Comparison of ENCODE assay signal across 1 cellular context in the genomic region with DNA sequence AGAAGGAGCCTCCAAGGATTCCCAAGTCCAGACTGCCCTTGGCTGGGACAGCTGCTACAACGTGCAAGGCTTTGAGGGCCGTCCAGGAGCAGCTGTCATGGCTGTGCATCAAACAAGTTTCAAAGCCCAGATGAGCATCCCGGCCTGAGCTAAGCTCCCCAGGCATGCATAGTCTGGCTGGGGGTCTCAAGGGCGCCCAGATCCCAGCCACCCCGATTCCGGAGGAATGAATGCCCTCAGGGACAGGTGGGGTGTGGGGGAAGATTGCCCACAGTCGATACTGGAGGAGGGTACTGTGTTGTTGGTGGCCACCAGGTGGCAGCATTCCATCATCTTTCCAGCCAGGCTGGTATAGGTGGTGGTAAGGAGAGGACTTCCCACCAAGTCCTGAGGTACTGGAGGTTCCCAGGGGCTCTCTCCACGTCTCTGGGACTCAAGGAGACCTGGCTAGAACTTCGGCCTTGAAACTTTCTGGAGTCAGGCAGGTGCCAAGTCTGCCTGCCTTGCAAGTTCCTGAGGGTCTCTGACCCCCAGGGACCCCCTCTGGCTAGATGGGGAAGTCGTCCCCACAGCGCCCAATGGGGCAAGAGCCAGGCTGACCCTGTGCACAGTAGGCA.
TF ChIP-seq lines count a peak whose summit lies in the region.

No MANE protein-coding gene starts in this region.

TF ChIP-seq in GM12878, 131 proteins besides CTCF, POLR2A, EP300 and RAD21 (continued from another document):
- TF ChIP-seq, protein P1, sequence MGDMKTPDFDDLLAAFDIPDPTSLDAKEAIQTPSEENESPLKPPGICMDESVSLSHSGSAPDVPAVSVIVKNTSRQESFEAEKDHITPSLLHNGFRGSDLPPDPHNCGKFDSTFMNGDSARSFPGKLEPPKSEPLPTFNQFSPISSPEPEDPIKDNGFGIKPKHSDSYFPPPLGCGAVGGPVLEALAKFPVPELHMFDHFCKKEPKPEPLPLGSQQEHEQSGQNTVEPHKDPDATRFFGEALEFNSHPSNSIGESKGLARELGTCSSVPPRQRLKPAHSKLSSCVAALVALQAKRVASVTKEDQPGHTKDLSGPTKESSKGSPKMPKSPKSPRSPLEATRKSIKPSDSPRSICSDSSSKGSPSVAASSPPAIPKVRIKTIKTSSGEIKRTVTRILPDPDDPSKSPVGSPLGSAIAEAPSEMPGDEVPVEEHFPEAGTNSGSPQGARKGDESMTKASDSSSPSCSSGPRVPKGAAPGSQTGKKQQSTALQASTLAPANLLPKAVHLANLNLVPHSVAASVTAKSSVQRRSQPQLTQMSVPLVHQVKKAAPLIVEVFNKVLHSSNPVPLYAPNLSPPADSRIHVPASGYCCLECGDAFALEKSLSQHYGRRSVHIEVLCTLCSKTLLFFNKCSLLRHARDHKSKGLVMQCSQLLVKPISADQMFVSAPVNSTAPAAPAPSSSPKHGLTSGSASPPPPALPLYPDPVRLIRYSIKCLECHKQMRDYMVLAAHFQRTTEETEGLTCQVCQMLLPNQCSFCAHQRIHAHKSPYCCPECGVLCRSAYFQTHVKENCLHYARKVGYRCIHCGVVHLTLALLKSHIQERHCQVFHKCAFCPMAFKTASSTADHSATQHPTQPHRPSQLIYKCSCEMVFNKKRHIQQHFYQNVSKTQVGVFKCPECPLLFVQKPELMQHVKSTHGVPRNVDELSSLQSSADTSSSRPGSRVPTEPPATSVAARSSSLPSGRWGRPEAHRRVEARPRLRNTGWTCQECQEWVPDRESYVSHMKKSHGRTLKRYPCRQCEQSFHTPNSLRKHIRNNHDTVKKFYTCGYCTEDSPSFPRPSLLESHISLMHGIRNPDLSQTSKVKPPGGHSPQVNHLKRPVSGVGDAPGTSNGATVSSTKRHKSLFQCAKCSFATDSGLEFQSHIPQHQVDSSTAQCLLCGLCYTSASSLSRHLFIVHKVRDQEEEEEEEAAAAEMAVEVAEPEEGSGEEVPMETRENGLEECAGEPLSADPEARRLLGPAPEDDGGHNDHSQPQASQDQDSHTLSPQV (IDR thresholded peaks at IDR 0.05): no peak
- TF ChIP-seq, protein P2, sequence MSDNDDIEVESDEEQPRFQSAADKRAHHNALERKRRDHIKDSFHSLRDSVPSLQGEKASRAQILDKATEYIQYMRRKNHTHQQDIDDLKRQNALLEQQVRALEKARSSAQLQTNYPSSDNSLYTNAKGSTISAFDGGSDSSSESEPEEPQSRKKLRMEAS (IDR thresholded peaks at IDR 0.05; ENCODE audit: low read depth, low read length): no peak
- peak; percentile 67 for TF ChIP-seq SMC3 (IDR thresholded peaks at IDR 0.05; ENCODE audit: borderline replicate concordance, low read length)
- TF ChIP-seq, protein P3, sequence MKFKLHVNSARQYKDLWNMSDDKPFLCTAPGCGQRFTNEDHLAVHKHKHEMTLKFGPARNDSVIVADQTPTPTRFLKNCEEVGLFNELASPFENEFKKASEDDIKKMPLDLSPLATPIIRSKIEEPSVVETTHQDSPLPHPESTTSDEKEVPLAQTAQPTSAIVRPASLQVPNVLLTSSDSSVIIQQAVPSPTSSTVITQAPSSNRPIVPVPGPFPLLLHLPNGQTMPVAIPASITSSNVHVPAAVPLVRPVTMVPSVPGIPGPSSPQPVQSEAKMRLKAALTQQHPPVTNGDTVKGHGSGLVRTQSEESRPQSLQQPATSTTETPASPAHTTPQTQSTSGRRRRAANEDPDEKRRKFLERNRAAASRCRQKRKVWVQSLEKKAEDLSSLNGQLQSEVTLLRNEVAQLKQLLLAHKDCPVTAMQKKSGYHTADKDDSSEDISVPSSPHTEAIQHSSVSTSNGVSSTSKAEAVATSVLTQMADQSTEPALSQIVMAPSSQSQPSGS (IDR thresholded peaks at IDR 0.05; ENCODE audit: low read length): 0 out of 2 replicates have a peak, but pooled peaks have one; percentile 16
- TF ChIP-seq SMARCA5 (IDR thresholded peaks at IDR 0.05): 0 out of 2 replicates have a peak, but pooled peaks have one; percentile 20
- TF ChIP-seq, protein P4, sequence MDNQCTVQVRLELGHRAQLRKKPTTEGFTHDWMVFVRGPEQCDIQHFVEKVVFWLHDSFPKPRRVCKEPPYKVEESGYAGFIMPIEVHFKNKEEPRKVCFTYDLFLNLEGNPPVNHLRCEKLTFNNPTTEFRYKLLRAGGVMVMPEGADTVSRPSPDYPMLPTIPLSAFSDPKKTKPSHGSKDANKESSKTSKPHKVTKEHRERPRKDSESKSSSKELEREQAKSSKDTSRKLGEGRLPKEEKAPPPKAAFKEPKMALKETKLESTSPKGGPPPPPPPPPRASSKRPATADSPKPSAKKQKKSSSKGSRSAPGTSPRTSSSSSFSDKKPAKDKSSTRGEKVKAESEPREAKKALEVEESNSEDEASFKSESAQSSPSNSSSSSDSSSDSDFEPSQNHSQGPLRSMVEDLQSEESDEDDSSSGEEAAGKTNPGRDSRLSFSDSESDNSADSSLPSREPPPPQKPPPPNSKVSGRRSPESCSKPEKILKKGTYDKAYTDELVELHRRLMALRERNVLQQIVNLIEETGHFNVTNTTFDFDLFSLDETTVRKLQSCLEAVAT (IDR thresholded peaks at IDR 0.05): no peak
- no peak for TF ChIP-seq SREBF1 (IDR thresholded peaks at IDR 0.05; ENCODE audit: low read length)
- no peak for TF ChIP-seq ZNF24 (IDR thresholded peaks at IDR 0.05)
- TF ChIP-seq, protein P5, sequence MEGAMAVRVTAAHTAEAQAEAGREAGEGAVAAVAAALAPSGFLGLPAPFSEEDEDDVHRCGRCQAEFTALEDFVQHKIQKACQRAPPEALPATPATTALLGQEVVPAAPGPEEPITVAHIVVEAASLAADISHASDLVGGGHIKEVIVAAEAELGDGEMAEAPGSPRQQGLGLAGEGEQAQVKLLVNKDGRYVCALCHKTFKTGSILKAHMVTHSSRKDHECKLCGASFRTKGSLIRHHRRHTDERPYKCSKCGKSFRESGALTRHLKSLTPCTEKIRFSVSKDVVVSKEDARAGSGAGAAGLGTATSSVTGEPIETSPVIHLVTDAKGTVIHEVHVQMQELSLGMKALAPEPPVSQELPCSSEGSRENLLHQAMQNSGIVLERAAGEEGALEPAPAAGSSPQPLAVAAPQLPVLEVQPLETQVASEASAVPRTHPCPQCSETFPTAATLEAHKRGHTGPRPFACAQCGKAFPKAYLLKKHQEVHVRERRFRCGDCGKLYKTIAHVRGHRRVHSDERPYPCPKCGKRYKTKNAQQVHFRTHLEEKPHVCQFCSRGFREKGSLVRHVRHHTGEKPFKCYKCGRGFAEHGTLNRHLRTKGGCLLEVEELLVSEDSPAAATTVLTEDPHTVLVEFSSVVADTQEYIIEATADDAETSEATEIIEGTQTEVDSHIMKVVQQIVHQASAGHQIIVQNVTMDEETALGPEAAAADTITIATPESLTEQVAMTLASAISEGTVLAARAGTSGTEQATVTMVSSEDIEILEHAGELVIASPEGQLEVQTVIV (IDR thresholded peaks at IDR 0.05; ENCODE audit: borderline replicate concordance, partially characterized antibody): no peak
- no peak for TF ChIP-seq TCF12 (IDR thresholded peaks at IDR 0.05; ENCODE audit: low read depth, low read length)
